Comparison of ENCODE assay signal across 8 cellular contexts in genomic region chr4:163331629-163332360, GRCh38. TPM values are rescaled to one million over a fixed set of nuclear protein-coding genes. Genes with fewer than 3 reads are reported as not detected.
DNase-seq lines count a peak whose midpoint lies in the region; ATAC-seq and TF ChIP-seq lines count a peak whose summit lies in the region.

No MANE protein-coding gene starts in this region.

- DNase-seq in activated CD4-positive, alpha-beta T cell treated with anti-CD3 and anti-CD28 coated beads for 36 hours, result peak; percentile 23
- no peak for DNase-seq in activated CD4-positive, alpha-beta T cell treated with anti-CD3 and anti-CD28 coated beads for 4 hours
- DNase-seq in activated CD8-positive, alpha-beta T cell treated with anti-CD3 and anti-CD28 coated beads, Interleukin-2, amount 10 ng/mL, durations not matched to agents 7 days and 5 days, result no peak
- DNase-seq in left ventricle myocardium inferior, result peak; percentile 17
- DNase-seq in SW 1271 (lab: John Stamatoyannopoulos, UW), result no peak
- DNase-seq in dedifferentiated amniotic fluid mesenchymal stem cell (ENCODE audit: extremely low spot score), result no peak

- no peak for TF ChIP-seq CTCF in left ventricle myocardium inferior (IDR thresholded peaks at IDR 0.05; ENCODE audit: borderline replicate concordance)

- no peaks in the 10 kb centered on the region for H3K9me3 Mint-ChIP-seq in activated CD4-positive, alpha-beta T cell treated with anti-CD3 and anti-CD28 coated beads for 36 hours (ENCODE audit: low read depth)
- no peaks in the 10 kb centered on the region for H3K9me3 Mint-ChIP-seq in activated CD8-positive, alpha-beta T cell treated with anti-CD3 and anti-CD28 coated beads, Interleukin-2, amount 10 ng/mL, durations not matched to agents 7 days and 5 days (ENCODE audit: insufficient read depth)

- H3K4me1 Mint-ChIP-seq in activated CD4-positive, alpha-beta T cell treated with anti-CD3 and anti-CD28 coated beads for 36 hours, result peaks cover 14% of the 10 kb centered on the region
- peaks cover 11% of the 10 kb centered on the region for H3K4me1 Mint-ChIP-seq in activated CD8-positive, alpha-beta T cell treated with anti-CD3 and anti-CD28 coated beads, Interleukin-2, amount 10 ng/mL, durations not matched to agents 7 days and 5 days (ENCODE audit: low read depth)

- no peaks in the 10 kb centered on the region for H3K9me3 ChIP-seq in left ventricle myocardium inferior (replicated peaks)

- CTCF ChIA-PET in activated CD4-positive, alpha-beta T cell treated with anti-CD3 and anti-CD28 coated beads for 36 hours (lab: Charles Lee), result interaction anchor here (0.7 to 1.3 kb wide), 4 partner anchors 15 to 824 kb away, joined by 3 to 5 read pairs (median 3); no protein-coding TSS in a partner anchor
- CTCF ChIA-PET in activated CD8-positive, alpha-beta T cell treated with anti-CD3 and anti-CD28 coated beads, Interleukin-2, amount 10 ng/mL, durations not matched to agents 7 days and 5 days (lab: Charles Lee), result interaction anchor here (0.7 to 2.2 kb wide), 7 partner anchors 11 to 285 kb away, joined by 3 to 8 read pairs (median 4); no protein-coding TSS in a partner anchor

- H3K27me3 ChIP-seq in left ventricle myocardium inferior (ENCODE audit: low read depth) (peaks cover 31% of the 10 kb centered on the region), rectal smooth muscle tissue (ENCODE audit: control insufficient read depth, insufficient read depth, low read length) (peaks cover 2% of the 10 kb centered on the region)

- peak; percentile 26 for ATAC-seq in activated CD4-positive, alpha-beta T cell treated with anti-CD3 and anti-CD28 coated beads for 36 hours
- ATAC-seq in activated CD8-positive, alpha-beta T cell treated with anti-CD3 and anti-CD28 coated beads, Interleukin-2, amount 10 ng/mL, durations not matched to agents 7 days and 5 days, result no peak
- ATAC-seq in HG03135 (IDR thresholded peaks at IDR 0.05; ENCODE audit: unreplicated experiment), result no peak

- H3K36me3 Mint-ChIP-seq in activated CD4-positive, alpha-beta T cell treated with anti-CD3 and anti-CD28 coated beads for 36 hours (ENCODE audit: low read depth), result no peaks in the 10 kb centered on the region
- H3K36me3 Mint-ChIP-seq in activated CD8-positive, alpha-beta T cell treated with anti-CD3 and anti-CD28 coated beads, Interleukin-2, amount 10 ng/mL, durations not matched to agents 7 days and 5 days (ENCODE audit: low read depth), result no peaks in the 10 kb centered on the region

- H3K9ac ChIP-seq in rectal smooth muscle tissue (ENCODE audit: low read length), result no peak overlapping the region

- intact Hi-C loops in activated CD4-positive, alpha-beta T cell treated with anti-CD3 and anti-CD28 coated beads for 36 hours (cut with DNase I, micrococcal nuclease), result loop anchor here (1.0 to 5.0 kb wide), 7 partner anchors 164 to 834 kb away; partner anchors contain the start of gene NAF1 (in 1 of the 2)
- intact Hi-C loops in left ventricle myocardium inferior (cut with micrococcal nuclease), result loop anchor here (5.0 kb wide), 1 partner anchor 834 kb away; no protein-coding TSS in a partner anchor

- H3K4me1 ChIP-seq in left ventricle myocardium inferior (peaks cover 21% of the 10 kb centered on the region), rectal smooth muscle tissue (ENCODE audit: control insufficient read depth, insufficient read depth, low read length) (no peaks in the 10 kb centered on the region)

- H3K27me3 Mint-ChIP-seq in activated CD4-positive, alpha-beta T cell treated with anti-CD3 and anti-CD28 coated beads for 36 hours, result peaks cover 38% of the 10 kb centered on the region
- H3K27me3 Mint-ChIP-seq in activated CD8-positive, alpha-beta T cell treated with anti-CD3 and anti-CD28 coated beads, Interleukin-2, amount 10 ng/mL, durations not matched to agents 7 days and 5 days (ENCODE audit: low read depth), result peaks cover 40% of the 10 kb centered on the region

- H3K36me3 ChIP-seq in left ventricle myocardium inferior, result no peaks in the 10 kb centered on the region
- no peaks in the 10 kb centered on the region for H3K36me3 ChIP-seq in rectal smooth muscle tissue (ENCODE audit: control insufficient read depth, insufficient read depth, low read length)

- no peak overlapping the region for H3K27ac Mint-ChIP-seq in activated CD4-positive, alpha-beta T cell treated with anti-CD3 and anti-CD28 coated beads for 36 hours
- H3K27ac Mint-ChIP-seq in activated CD8-positive, alpha-beta T cell treated with anti-CD3 and anti-CD28 coated beads, Interleukin-2, amount 10 ng/mL, durations not matched to agents 7 days and 5 days, result no peak overlapping the region

- POLR2A ChIA-PET in activated CD4-positive, alpha-beta T cell treated with anti-CD3 and anti-CD28 coated beads for 36 hours (lab: Charles Lee), result no interaction called here
- POLR2A ChIA-PET in activated CD8-positive, alpha-beta T cell treated with anti-CD3 and anti-CD28 coated beads, Interleukin-2, amount 10 ng/mL, durations not matched to agents 7 days and 5 days (lab: Charles Lee), result no interaction called here

- H3K4me3 Mint-ChIP-seq in activated CD4-positive, alpha-beta T cell treated with anti-CD3 and anti-CD28 coated beads for 36 hours, result peak overlapping the region; percentile 56
- peak overlapping the region; percentile 50 for H3K4me3 Mint-ChIP-seq in activated CD8-positive, alpha-beta T cell treated with anti-CD3 and anti-CD28 coated beads, Interleukin-2, amount 10 ng/mL, durations not matched to agents 7 days and 5 days

- H3K4me3 ChIP-seq in left ventricle myocardium inferior (peak overlapping the region; percentile 71), rectal smooth muscle tissue (ENCODE audit: low read length) (peak overlapping the region; percentile 79)

- H3K27ac ChIP-seq in left ventricle myocardium inferior (replicated peaks), result no peak overlapping the region
- H3K27ac ChIP-seq in rectal smooth muscle tissue (ENCODE audit: low read depth, low read length), result no peak overlapping the region

RNA-seq across cellular contexts. Expression of gene NPY1R, which starts 0.6 kb away (rescaled TPM):
- not detected for total RNA-seq in activated CD4-positive, alpha-beta T cell treated with anti-CD3 and anti-CD28 coated beads for 36 hours
- not detected for total RNA-seq in activated CD8-positive, alpha-beta T cell treated with anti-CD3 and anti-CD28 coated beads, Interleukin-2, amount 10 ng/mL, durations not matched to agents 7 days and 5 days
- 1.6 TPM for total RNA-seq in left ventricle myocardium inferior

RNA-seq across cellular contexts. Expression of gene NPY5R, which starts 11.9 kb away (rescaled TPM):
- not detected for total RNA-seq in activated CD4-positive, alpha-beta T cell treated with anti-CD3 and anti-CD28 coated beads for 36 hours
- total RNA-seq in activated CD8-positive, alpha-beta T cell treated with anti-CD3 and anti-CD28 coated beads, Interleukin-2, amount 10 ng/mL, durations not matched to agents 7 days and 5 days, result not detected
- 0.25 TPM for total RNA-seq in left ventricle myocardium inferior

Comparison
In these comparisons a context has a peak if more than half of its experiments do, and no peak if none do; other contexts are left out.
1. DNase-seq: peak in activated CD4-positive, alpha-beta T cell treated with anti-CD3 and anti-CD28 coated beads for 36 hours (single experiment) and left ventricle myocardium inferior (single experiment); none in activated CD4-positive, alpha-beta T cell treated with anti-CD3 and anti-CD28 coated beads for 4 hours (0 of 2), activated CD8-positive, alpha-beta T cell treated with anti-CD3 and anti-CD28 coated beads, Interleukin-2, amount 10 ng/mL, durations not matched to agents 7 days and 5 days (single experiment), SW 1271 (0 of 2) and dedifferentiated amniotic fluid mesenchymal stem cell (single experiment).